In genomic region chr10:71319800-71320392, GRCh38 we compare ENCODE assay signal across 8 cellular contexts. TPM values are rescaled to one million over a fixed set of nuclear protein-coding genes. Genes with fewer than 3 reads are reported as not detected.
DNase-seq lines count a peak whose midpoint lies in the region; ATAC-seq and TF ChIP-seq lines count a peak whose summit lies in the region.

No MANE protein-coding gene starts in this region.

- no peak overlapping the region for H3K27ac ChIP-seq in AG04450 (ENCODE audit: low read depth, low read length)
- no peak overlapping the region for H3K27ac ChIP-seq in aorta (ENCODE audit: low read depth in 1 of 2, low read length in 2 of 2)

- CTCF ChIA-PET in AG04450 (lab: Charles Lee), result interaction anchor here (0.9 to 7.4 kb wide), 18 partner anchors 8 to 388 kb away, joined by 3 to 88 read pairs (median 4); no protein-coding TSS in a partner anchor

- H3K36me3 ChIP-seq in mucosa of descending colon (ENCODE audit: low read depth), result no peaks in the 10 kb centered on the region
- no peaks in the 10 kb centered on the region for H3K36me3 ChIP-seq in aorta (ENCODE audit: control insufficient read depth in 1 of 2, insufficient read depth in 2 of 2, low read length in 1 of 2)

- H3K4me3 ChIP-seq in AG04450 (ENCODE audit: low read depth, low read length) (peak overlapping the region; percentile 71), mucosa of descending colon (peak overlapping the region; percentile 35), aorta (ENCODE audit: low read length in 2 of 2) (peak overlapping the region in 1 of 2 donors; percentile 67)

- H3K9me3 ChIP-seq in AG04450 (ENCODE audit: control insufficient read depth, insufficient read depth, low read length) (no peaks in the 10 kb centered on the region), mucosa of descending colon (no peaks in the 10 kb centered on the region), aorta (ENCODE audit: control insufficient read depth, low read length) (no peaks in the 10 kb centered on the region)

- H3K36me3 Mint-ChIP-seq in brain, result peaks cover 19% of the 10 kb centered on the region

- H3K27me3 Mint-ChIP-seq in brain, result peaks cover 14% of the 10 kb centered on the region

- DNase-seq in AG04450 (ENCODE audit: low read depth, low spot score) (no peak), mucosa of descending colon (peak in 1 of 3 donors; percentile 33), aorta (no peak), islet precursor cell (no peak)

- H3K4me3 Mint-ChIP-seq in brain, result peak overlapping the region; percentile 94 to 99 (median 96)

- H3K27me3 ChIP-seq in AG04450 (ENCODE audit: control insufficient read depth, insufficient read depth, low read length) (peaks cover 2% of the 10 kb centered on the region), aorta (ENCODE audit: control insufficient read depth in 1 of 2, insufficient read depth in 2 of 2, low read length in 1 of 2) (no peaks in the 10 kb centered on the region)

- POLR2A ChIA-PET in AG04450 (lab: Yijun Ruan, JAX), result no interaction called here

- TF ChIP-seq CTCF in AG04450 (IDR thresholded peaks at IDR 0.05; ENCODE audit: low read depth, low read length) (no peak), brain (conservative IDR thresholded peaks at IDR 0.05) (peak in 1 of 2 experiments; percentile 5), mucosa of descending colon (IDR thresholded peaks at IDR 0.05) (no peak)

- intact Hi-C loops in mucosa of descending colon (cut with DNase I, micrococcal nuclease), result loop anchor here (10.0 kb wide), 3 partner anchors 255 to 385 kb away; no protein-coding TSS in a partner anchor
- intact Hi-C loops in aorta (cut with DNase I), result loop anchor here (5.0 to 10.0 kb wide), 5 partner anchors 55 to 1015 kb away; no protein-coding TSS in a partner anchor

- 47% methylated on average over 8 of the region's 8 CpGs for WGBS in aorta, 2 donors

- ATAC-seq in HG03066 (IDR thresholded peaks at IDR 0.05; ENCODE audit: low read depth, unreplicated experiment) (peak; percentile 20), mucosa of descending colon (no peak), GM18858 (IDR thresholded peaks at IDR 0.05; ENCODE audit: unreplicated experiment) (no peak), aorta (ENCODE audit: low FRiP score) (no peak), GM21576 (IDR thresholded peaks at IDR 0.05; ENCODE audit: unreplicated experiment) (no peak)

- H3K9me3 Mint-ChIP-seq in brain, result no peaks in the 10 kb centered on the region

- H3K27ac Mint-ChIP-seq in brain, result peak overlapping the region; percentile 63 to 96 (median 95)

- H3K4me1 ChIP-seq in mucosa of descending colon (ENCODE audit: low read depth) (peaks cover 9% of the 10 kb centered on the region), aorta (ENCODE audit: control insufficient read depth in 1 of 2, insufficient read depth in 2 of 2, low read length in 2 of 2) (peaks cover 0 to 1% of the 10 kb centered on the region in 2 donors)

- H3K4me1 Mint-ChIP-seq in brain, result peaks cover 71% of the 10 kb centered on the region

RNA-seq across cellular contexts. Expression of gene SLC29A3, which starts 0.8 kb away (rescaled TPM):
- polyA plus RNA-seq in AG04450 (2011; rRNA removed) (2.4 and 3.8 TPM in 2 replicates), brain (ENCODE audit: insufficient read depth, low read depth, low replicate concordance) (7.7 TPM), aorta (1 to 10 TPM; 2.4 to 3.6 TPM)
- polyA minus RNA-seq in AG04450 (2011; rRNA and poly(A)+ RNA removed), result 3.6 and 4.4 TPM in 2 replicates
- total RNA-seq in mucosa of descending colon (1 to 10 TPM; 6.0 to 6.4 (median 6.3) TPM), aorta (1 to 10 TPM; 5.3 to 8.8 TPM)
